15 cellular contexts compared by ENCODE assay signal in genomic region chr4:4555916-4556315, GRCh38. TPM values are rescaled to one million over a fixed set of nuclear protein-coding genes. Genes with fewer than 3 reads are reported as not detected.
DNase-seq lines count a peak whose midpoint lies in the region; FAIRE-seq and TF ChIP-seq lines count a peak whose summit lies in the region.
"Had no signal": no experiment of that assay in that cellular context is flagged by ENCODE, and none has a peak within 500 bp of the region (broad histone marks: within the 10 kb centered on the region; RNA-seq: fewer than 3 reads in every experiment).

No MANE protein-coding gene starts in this region.

- intact Hi-C loops in PC-9 (cut with micrococcal nuclease; ENCODE audit: unreplicated experiment) (loop anchor here (1.0 kb wide), 1 partner anchor 14 kb away; the partner anchor contains the start of gene STX18), posterior cingulate gyrus (cut with DNase I) (no loop called here)

- TF ChIP-seq CTCF in PC-9 (conservative IDR thresholded peaks at IDR 0.05) (no peak), fibroblast of mammary gland (conservative IDR thresholded peaks at IDR 0.05; ENCODE audit: control insufficient read depth, insufficient read depth, low read depth, low read length) (no peak), right atrium auricular region (IDR thresholded peaks at IDR 0.05) (no peak)

- no peaks in the 10 kb centered on the region for H3K9me2 ChIP-seq in PC-9 (ENCODE audit: insufficient read depth)

- no peaks in the 10 kb centered on the region for H3K79me2 ChIP-seq in PC-9 (ENCODE audit: low read depth)

- H3K36me3 ChIP-seq in PC-9 (ENCODE audit: low read depth) (no peaks in the 10 kb centered on the region), skeletal muscle satellite cell (ENCODE audit: insufficient read depth, low read length) (no peaks in the 10 kb centered on the region), right atrium auricular region (no peaks in the 10 kb centered on the region)

- peak; percentile 99 for FAIRE-seq in G401.6 (lab: Jason Lieb, UNC)
- FAIRE-seq: endometrium, GM12878, GM19239 had no signal

- POLR2A ChIA-PET in PC-9 (lab: Charles Lee; ENCODE audit: unreplicated experiment): interaction anchor here (0.6 to 0.8 kb wide), 4 partner anchors 14 to 309 kb away, joined by 3 to 4 read pairs (median 4); partner anchors contain the start of gene STX18

- H3K9me3 ChIP-seq in PC-9 (ENCODE audit: insufficient read depth, low read depth): no peaks in the 10 kb centered on the region
- H3K9me3 ChIP-seq in skeletal muscle satellite cell (replicated peaks; ENCODE audit: low read length): no peaks in the 10 kb centered on the region
- H3K9me3 ChIP-seq in right atrium auricular region: no peaks in the 10 kb centered on the region

- no peaks in the 10 kb centered on the region for H4K20me1 ChIP-seq in PC-9 (ENCODE audit: insufficient read depth)

- CTCF ChIA-PET in PC-9 (lab: Charles Lee): interaction anchor here (0.6 kb wide), 1 partner anchor 304 kb away, joined by 4 read pairs; no protein-coding TSS in a partner anchor

- peaks cover 25% of the 10 kb centered on the region for H3K4me1 ChIP-seq in PC-9 (replicated peaks; ENCODE audit: insufficient read depth)
- peaks cover 16% of the 10 kb centered on the region for H3K4me1 ChIP-seq in skeletal muscle satellite cell (ENCODE audit: control insufficient read depth, insufficient read depth, low read length)
- no peaks in the 10 kb centered on the region for H3K4me1 ChIP-seq in right atrium auricular region

- H2AFZ ChIP-seq in PC-9: no peak overlapping the region

- H3F3A ChIP-seq in PC-9 (ENCODE audit: insufficient read depth, low read depth): peaks cover 19% of the 10 kb centered on the region

- no TSS peak for BruUV-seq in PC-9 (replicated peaks; lab: Mats Ljungman, UMichigan)

- H3K27me3 ChIP-seq in PC-9 (ENCODE audit: insufficient read depth, low read depth) (no peaks in the 10 kb centered on the region), skeletal muscle satellite cell (ENCODE audit: control insufficient read depth, insufficient read depth, low read length) (no peaks in the 10 kb centered on the region), right atrium auricular region (no peaks in the 10 kb centered on the region)

- H3K27ac ChIP-seq in PC-9 (no peak overlapping the region), right atrium auricular region (no peak overlapping the region)
- H3K27ac ChIP-seq: KMS-11 had no signal

- DNase-seq in PC-9: peak; percentile 18 to 77
- peak; percentile 70 for DNase-seq in fibroblast of mammary gland (ENCODE audit: low read depth)
- no peak for DNase-seq in posterior cingulate gyrus
- no peak for DNase-seq in right atrium auricular region (ENCODE audit: low spot score)
- DNase-seq in SKM-1 (lab: John Stamatoyannopoulos, UW; ENCODE audit: unreplicated experiment): no peak
- DNase-seq: activated CD4-positive, alpha-beta T cell treated with anti-CD3 and anti-CD28 coated beads for 4 hours; Calu3; NCI-H2029; stimulated activated CD4-positive, alpha-beta T cell treated with anti-CD3 and anti-CD28 coated beads, Interleukin-4, amount 100 ng/mL, for 4 hours had no signal

- no peak overlapping the region for H3K9ac ChIP-seq in skeletal muscle satellite cell (ENCODE audit: low read depth, low read length)
- H3K9ac ChIP-seq: KMS-11 had no signal

- peak overlapping the region; percentile 23 for H3K4me2 ChIP-seq in PC-9
- H3K4me2 ChIP-seq in skeletal muscle satellite cell (ENCODE audit: low read length): peak overlapping the region; percentile 60
- H3K4me2 ChIP-seq: KMS-11 had no signal

- H3K4me3 ChIP-seq in PC-9 (no peak overlapping the region), fibroblast of mammary gland (ENCODE audit: control insufficient read depth, low read depth, low read length) (no peak overlapping the region), skeletal muscle satellite cell (ENCODE audit: low read length) (no peak overlapping the region), right atrium auricular region (no peak overlapping the region)
- H3K4me3 ChIP-seq: GM12878 had no signal

RNA-seq across cellular contexts. Expression of gene STX18, which starts 14.1 kb away (rescaled TPM):
- total RNA-seq in PC-9 (2021) (25.3 and 30.5 TPM in 2 replicates), right atrium auricular region (10 to 100 TPM in 1 of 2 donors, 1 to 10 TPM in 1; 8.8 to 10.8 TPM)
- 21.0 and 27.6 TPM in 2 replicates for total RNA-seq in skeletal muscle satellite cell (2012; rRNA removed)

Comparison
In these comparisons a context has a peak if more than half of its experiments do, and no peak if none do; other contexts are left out.
1. DNase-seq: peak in PC-9 (2 of 2) and fibroblast of mammary gland (single experiment); none in posterior cingulate gyrus (0 of 10), right atrium auricular region (single experiment) and SKM-1 (single experiment).